ENCODE assay signal across 10 cellular contexts in genomic region chr4:1250921-1251772, GRCh38. TPM values are rescaled to one million over a fixed set of nuclear protein-coding genes. Genes with fewer than 3 reads are reported as not detected.
DNase-seq lines count a peak whose midpoint lies in the region; FAIRE-seq and TF ChIP-seq lines count a peak whose summit lies in the region.
"Had no signal": no experiment of that assay in that cellular context is flagged by ENCODE, and none has a peak within 500 bp of the region (broad histone marks: within the 10 kb centered on the region; RNA-seq: fewer than 3 reads in every experiment).

No MANE protein-coding gene starts in this region.

- no peaks in the 10 kb centered on the region for H3K27me3 ChIP-seq in iPS DF 6.9 (ENCODE audit: control insufficient read depth, insufficient read depth, low read length)
- H3K27me3 ChIP-seq: foreskin keratinocyte had no signal

- peaks cover 57% of the 10 kb centered on the region for H3K36me3 Mint-ChIP-seq in activated T-cell treated with anti-CD3 and anti-CD28 coated beads, Interleukin-2, amount 50 U/mL, for 24 hours (ENCODE audit: low read depth)

- 0 out of 2 replicates have a peak, but pooled peaks have one; percentile 10 for TF ChIP-seq POLR2A in GM12892 (IDR thresholded peaks at IDR 0.05; ENCODE audit: low read depth, low read length)

- no peak for FAIRE-seq in GM12892 (lab: Jason Lieb, UNC)
- FAIRE-seq: colon had no signal

- 0 out of 2 replicates have a peak, but pooled peaks cover 4% of the 10 kb centered on the region for H3K9me3 ChIP-seq in iPS DF 6.9 (ENCODE audit: control insufficient read depth, insufficient read depth, low read length)

- DNase-seq in GM12892 (ENCODE audit: insufficient read length) = no peak
- DNase-seq in activated T-cell treated with anti-CD3 and anti-CD28 coated beads, Interleukin-2, amount 50 U/mL, for 24 hours = peak; percentile 30
- no peak for DNase-seq in iPS DF 6.9 (ENCODE audit: low read depth, low spot score)
- DNase-seq in stimulated activated CD8-positive, alpha-beta memory T cell treated with anti-CD3 and anti-CD28 coated beads, Interleukin-4, amount 100 ng/mL, for 48 hours = peak; percentile 20
- no peak for DNase-seq in NCI-H2029 treated with DMSO at 0.1 percent for 48 hours (lab: John Stamatoyannopoulos, UW)
- no peak for DNase-seq in kidney tubule cell (ENCODE audit: low spot score)
- no peak for DNase-seq in midbrain (lab: John Stamatoyannopoulos, UW)
- DNase-seq: foreskin keratinocyte, NCI-H187 treated with DMSO at 0.1 percent for 48 hours had no signal

- H3K4me3 ChIP-seq in iPS DF 6.9 (ENCODE audit: low read length) = 0 out of 2 replicates have a peak overlapping the region, but pooled peaks have one; percentile 6

- H3K27me3 Mint-ChIP-seq in activated T-cell treated with anti-CD3 and anti-CD28 coated beads, Interleukin-2, amount 50 U/mL, for 24 hours = no peaks in the 10 kb centered on the region

- H3K4me1 ChIP-seq in iPS DF 6.9 (ENCODE audit: control insufficient read depth, insufficient read depth, low read length) = peaks cover 6% of the 10 kb centered on the region

- WGBS in iPS DF 6.9 (ENCODE audit: insufficient coverage, insufficient read length) = no CpG with 5 or more reads among the region's 33 CpGs

- H3K4me1 Mint-ChIP-seq in activated T-cell treated with anti-CD3 and anti-CD28 coated beads, Interleukin-2, amount 50 U/mL, for 24 hours (ENCODE audit: low read depth) = peaks cover 74% of the 10 kb centered on the region

- peaks cover 7% of the 10 kb centered on the region for H3K36me3 ChIP-seq in iPS DF 6.9 (ENCODE audit: control insufficient read depth, insufficient read depth, low read length)

- no peak overlapping the region for H3K27ac ChIP-seq in iPS DF 6.9 (ENCODE audit: low read length)
- H3K27ac ChIP-seq: foreskin keratinocyte had no signal

- peak overlapping the region; percentile 87 for H3K4me3 Mint-ChIP-seq in activated T-cell treated with anti-CD3 and anti-CD28 coated beads, Interleukin-2, amount 50 U/mL, for 24 hours

- no peaks in the 10 kb centered on the region for H3K9me3 Mint-ChIP-seq in activated T-cell treated with anti-CD3 and anti-CD28 coated beads, Interleukin-2, amount 50 U/mL, for 24 hours

- H3K27ac Mint-ChIP-seq in activated T-cell treated with anti-CD3 and anti-CD28 coated beads, Interleukin-2, amount 50 U/mL, for 24 hours = peak overlapping the region; percentile 97

RNA-seq across cellular contexts. Expression of gene CTBP1, which starts 2.2 kb away (rescaled TPM):
- polyA plus RNA-seq in GM12892 (2012; ENCODE audit: missing spikeins) = 45.7 TPM

RNA-seq across cellular contexts. Expression of gene MAEA, which starts 38.5 kb away (rescaled TPM):
- 19.6 TPM for polyA plus RNA-seq in GM12892 (2012; ENCODE audit: missing spikeins)

Comparison
In these comparisons a context has a peak if more than half of its experiments do, and no peak if none do; other contexts are left out.
1. DNase-seq: peak in activated T-cell treated with anti-CD3 and anti-CD28 coated beads, Interleukin-2, amount 50 U/mL, for 24 hours (single experiment) and stimulated activated CD8-positive, alpha-beta memory T cell treated with anti-CD3 and anti-CD28 coated beads, Interleukin-4, amount 100 ng/mL, for 48 hours (single experiment); none in GM12892 (single experiment), iPS DF 6.9 (single experiment), NCI-H2029 treated with DMSO at 0.1 percent for 48 hours (single experiment), kidney tubule cell (single experiment) and midbrain (single experiment).